Comparison of ENCODE assay signal across 7 cellular contexts in genomic region chr19:38684862-38685665, GRCh38. TPM values are rescaled to one million over a fixed set of nuclear protein-coding genes. Genes with fewer than 3 reads are reported as not detected.
DNase-seq lines count a peak whose midpoint lies in the region; ATAC-seq, FAIRE-seq and TF ChIP-seq lines count a peak whose summit lies in the region.

No MANE protein-coding gene starts in this region.

- peak overlapping the region; percentile 63; the same call in 1 of the 2 replicates for H3K9ac ChIP-seq in KMS-11
- peak overlapping the region; percentile 67 for H3K9ac ChIP-seq in adipocyte (ENCODE audit: low read length)
- H3K9ac ChIP-seq in kidney (ENCODE audit: low read length in 2 of 2) = peak overlapping the region; percentile 82 to 95

- no peak for TF ChIP-seq CTCF in KMS-11 (conservative IDR thresholded peaks at IDR 0.05; ENCODE audit: low read depth, low read length)
- TF ChIP-seq CTCF in kidney (IDR thresholded peaks at IDR 0.05; ENCODE audit: borderline replicate concordance, extremely low read depth, insufficient read depth) = no peak
- no peak for TF ChIP-seq CTCF in stomach (IDR thresholded peaks at IDR 0.05)

- DNase-seq in adipocyte (ENCODE audit: low read depth) (no peak), kidney (no peak), stomach (no peak), NCI-H510A treated with DMSO at 0.1 percent for 48 hours (lab: John Stamatoyannopoulos, UW) (no peak), AG08395 (ENCODE audit: low spot score) (no peak)

- no peak for TF ChIP-seq POLR2A in stomach (IDR thresholded peaks at IDR 0.05)

- H3K27ac ChIP-seq in KMS-11 (peak overlapping the region; percentile 95), kidney (ENCODE audit: low read depth in 2 of 2, low read length in 2 of 2) (peak overlapping the region; percentile 100), stomach (peak overlapping the region; percentile 64 to 96 (median 92))

- H3K4me3 ChIP-seq in KMS-11 (IDR thresholded peaks at IDR 0.05; ENCODE audit: insufficient read depth, low read depth, low read length) = no peak overlapping the region
- H3K4me3 ChIP-seq in adipocyte (ENCODE audit: low read length) = peak overlapping the region; percentile 43
- H3K4me3 ChIP-seq in kidney (ENCODE audit: low read length in 2 of 2) = peak overlapping the region in 1 of 2 donors; percentile 26
- no peak overlapping the region for H3K4me3 ChIP-seq in stomach

- TF ChIP-seq EP300 in stomach (IDR thresholded peaks at IDR 0.05) = no peak

- H3K79me2 ChIP-seq in KMS-11 (ENCODE audit: insufficient read depth, low read depth) = peaks cover 79% of the 10 kb centered on the region

- H3K36me3 ChIP-seq in KMS-11 (ENCODE audit: insufficient read depth) (no peaks in the 10 kb centered on the region), adipocyte (ENCODE audit: control insufficient read depth, insufficient read depth, low read length, severe bottlenecking) (peaks cover 4% of the 10 kb centered on the region), kidney (ENCODE audit: control insufficient read depth in 1 of 2, insufficient read depth in 2 of 2, low read length in 2 of 2) (no peaks in the 10 kb centered on the region), stomach (peaks cover 0 to 4% (median under 1%) of the 10 kb centered on the region in 4 donors)

- H4K20me1 ChIP-seq in KMS-11 (ENCODE audit: insufficient read depth) = no peaks in the 10 kb centered on the region

- no peak overlapping the region for H2AFZ ChIP-seq in KMS-11 (ENCODE audit: low read depth)

- no peak for FAIRE-seq in kidney (lab: Jason Lieb, UNC)

- H3K4me1 ChIP-seq in KMS-11 (ENCODE audit: low read depth, poor library complexity, severe bottlenecking) (peaks cover 91% of the 10 kb centered on the region), adipocyte (ENCODE audit: control insufficient read depth, insufficient read depth, low read length) (peaks cover 62% of the 10 kb centered on the region), kidney (ENCODE audit: control insufficient read depth in 1 of 2, insufficient read depth in 1 of 2, low read depth in 1 of 2, low read length in 2 of 2) (peaks cover 69 to 84% of the 10 kb centered on the region in 2 donors), stomach (peaks cover 67 to 98% (median 82%) of the 10 kb centered on the region in 4 donors)

- no peak for ATAC-seq in GM21786 (IDR thresholded peaks at IDR 0.05; ENCODE audit: unreplicated experiment)

- H3K9me3 ChIP-seq in adipocyte (ENCODE audit: control insufficient read depth, low read length) (no peaks in the 10 kb centered on the region), kidney (ENCODE audit: control insufficient read depth in 1 of 2, low read length in 2 of 2) (no peaks in the 10 kb centered on the region), stomach (no peaks in the 10 kb centered on the region)

- whole genome bisulfite sequencing in stomach, 5 donors = 78 to 85% (median 82%) methylated on average over 15 of the region's 15 CpGs

- H3K4me2 ChIP-seq in KMS-11 = peak overlapping the region; percentile 97

- H3K27me3 ChIP-seq in KMS-11 (ENCODE audit: insufficient read depth, low read depth) = no peaks in the 10 kb centered on the region
- no peaks in the 10 kb centered on the region for H3K27me3 ChIP-seq in adipocyte (replicated peaks; ENCODE audit: control insufficient read depth, insufficient read depth, low read length)
- H3K27me3 ChIP-seq in stomach = no peaks in the 10 kb centered on the region

- intact Hi-C loops in kidney (cut with DNase I) (no loop called here), stomach (cut with DNase I; ENCODE audit: low total_unique reads) (no loop called here)

RNA-seq across cellular contexts. Expression of gene ACTN4, which starts 37.6 kb away (rescaled TPM):
- 606 TPM for total RNA-seq in kidney
- 231 TPM for polyA plus RNA-seq in kidney (ENCODE audit: insufficient read depth, low read depth, low replicate concordance)
- total RNA-seq in stomach = 100 to 1,000 TPM; 254 to 343 (median 319) TPM
- 10 to 100 TPM; 55.3 to 87.2 (median 75.0) TPM for polyA plus RNA-seq in stomach

RNA-seq across cellular contexts. Expression of gene CAPN12, which starts 59.2 kb away (rescaled TPM):
- total RNA-seq in kidney (31.1 TPM), stomach (10 to 100 TPM in 1 of 5 donors, 1 to 10 TPM in 4; 1.2 to 33.3 (median 4.8) TPM)
- polyA plus RNA-seq in kidney (ENCODE audit: insufficient read depth, low read depth, low replicate concordance) (27.1 TPM), stomach (10 to 100 TPM in 2 of 3 donors, 1 to 10 TPM in 1; 3.4 to 16.9 (median 16.3) TPM)
